10 cellular contexts compared by ENCODE assay signal in genomic region chr2:105388971-105389381, GRCh38. TPM values are rescaled to one million over a fixed set of nuclear protein-coding genes. Genes with fewer than 3 reads are reported as not detected.
DNase-seq lines count a peak whose midpoint lies in the region; ATAC-seq and TF ChIP-seq lines count a peak whose summit lies in the region.
"Had no signal": no experiment of that assay in that cellular context is flagged by ENCODE, and none has a peak within 500 bp of the region (broad histone marks: within the 10 kb centered on the region; RNA-seq: fewer than 3 reads in every experiment).

No MANE protein-coding gene starts in this region.

- TF ChIP-seq POLR2A in thyroid gland (IDR thresholded peaks at IDR 0.05) = no peak

- WGBS in mesenchymal stem cell = 11% methylated on average over 3 of the region's 8 CpGs
- WGBS in thyroid gland, 2 donors = 34 to 49% methylated on average over 8 of the region's 8 CpGs

- CTCF ChIA-PET in T-cell (lab: Charles Lee) = no interaction called here

- no peaks in the 10 kb centered on the region for H3K9me3 ChIP-seq in mesenchymal stem cell (ENCODE audit: control insufficient read depth, low read length)
- H3K9me3 ChIP-seq in thyroid gland = no peaks in the 10 kb centered on the region

- H3K4me3 ChIP-seq in LNCaP clone FGC (ENCODE audit: low read depth, low read length) = no peak overlapping the region
- H3K4me3 ChIP-seq in mesenchymal stem cell (ENCODE audit: insufficient read depth in 1 of 2, low read depth in 1 of 2, low read length in 2 of 2) = peak overlapping the region in 1 of 2 experiments; percentile 16
- no peak overlapping the region for H3K4me3 ChIP-seq in thyroid gland (replicated peaks in 1 of 3)

- H3K36me3 ChIP-seq in mesenchymal stem cell (ENCODE audit: control insufficient read depth in 1 of 2, insufficient read depth in 2 of 2, low read depth in 1 of 2, low read length in 2 of 2) = peaks cover 55 to 71% of the 10 kb centered on the region in 2 experiments
- H3K36me3 ChIP-seq in thyroid gland = peaks cover 6 to 18% of the 10 kb centered on the region in 2 donors

- H3K4ac ChIP-seq in mesenchymal stem cell (ENCODE audit: low read depth in 1 of 2, low read length in 2 of 2) = no peak overlapping the region

- H3K27ac Mint-ChIP-seq in T-cell = no peak overlapping the region
- H3K27ac Mint-ChIP-seq: activated T-helper 1 cell treated with anti-CD3 and anti-CD28 coated beads, Interleukin-12 subunit alpha, Interleukin-12 subunit beta, Interleukin-2, Interleukin-4 antibody, amounts not matched to agents 30 ng/mL and 10 ng/mL and 1 ng/mL, durations not matched to agents 14 hours and 24 hours and 36 hours had no signal

- H3K27me3 Mint-ChIP-seq in T-cell = no peaks in the 10 kb centered on the region

- no peak overlapping the region for H2BK15ac ChIP-seq in mesenchymal stem cell (ENCODE audit: low read depth, poor library complexity, severe bottlenecking)

- intact Hi-C loops in thyroid gland (cut with DNase I) = no loop called here

- H3K4me1 ChIP-seq in mesenchymal stem cell (ENCODE audit: control insufficient read depth, insufficient read depth, low read depth, low read length) = peaks cover 29% of the 10 kb centered on the region
- peaks cover 2 to 37% of the 10 kb centered on the region in 2 donors for H3K4me1 ChIP-seq in thyroid gland

- no peak overlapping the region for H3K4me3 Mint-ChIP-seq in T-cell
- H3K4me3 Mint-ChIP-seq: activated T-helper 1 cell treated with anti-CD3 and anti-CD28 coated beads, Interleukin-12 subunit alpha, Interleukin-12 subunit beta, Interleukin-2, Interleukin-4 antibody, amounts not matched to agents 30 ng/mL and 10 ng/mL and 1 ng/mL, durations not matched to agents 14 hours and 24 hours and 36 hours had no signal

- H3K14ac ChIP-seq in mesenchymal stem cell (ENCODE audit: low read length in 2 of 2) = no peak overlapping the region

- no peaks in the 10 kb centered on the region for H3K79me1 ChIP-seq in mesenchymal stem cell (replicated peaks; ENCODE audit: low read length, poor library complexity, severe bottlenecking)

- H2AFZ ChIP-seq in mesenchymal stem cell (ENCODE audit: low read depth, low read length) = no peak overlapping the region

- no peak overlapping the region for H2BK120ac ChIP-seq in mesenchymal stem cell (ENCODE audit: low read depth, low read length)

- no peaks in the 10 kb centered on the region for H3K4me1 Mint-ChIP-seq in T-cell

- H2BK5ac ChIP-seq in mesenchymal stem cell (ENCODE audit: low read depth, low read length, poor library complexity, severe bottlenecking) = no peak overlapping the region

- no peak overlapping the region for H3K18ac ChIP-seq in mesenchymal stem cell (ENCODE audit: low read depth in 1 of 2, low read length in 2 of 2)

- H3K9ac ChIP-seq in mesenchymal stem cell (ENCODE audit: low read length) = peak overlapping the region; percentile 60

- H3K9me3 Mint-ChIP-seq in T-cell = no peaks in the 10 kb centered on the region
- H3K9me3 Mint-ChIP-seq: activated T-helper 1 cell treated with anti-CD3 and anti-CD28 coated beads, Interleukin-12 subunit alpha, Interleukin-12 subunit beta, Interleukin-2, Interleukin-4 antibody, amounts not matched to agents 30 ng/mL and 10 ng/mL and 1 ng/mL, durations not matched to agents 14 hours and 24 hours and 36 hours had no signal

- no peak overlapping the region for H4K8ac ChIP-seq in mesenchymal stem cell (ENCODE audit: low read length)

- peak; percentile 69 for DNase-seq in LNCaP clone FGC (ENCODE audit: low read depth)
- peak; percentile 93 for DNase-seq in dedifferentiated amniotic fluid mesenchymal stem cell (ENCODE audit: extremely low spot score)
- DNase-seq in mesenchymal stem cell = peak; percentile 88
- DNase-seq in thyroid gland = no peak
- no peak for DNase-seq in activated T-cell treated with anti-CD3 and anti-CD28 coated beads for 4 hours
- no peak for DNase-seq in T-cell
- DNase-seq in stimulated activated CD4-positive, alpha-beta T cell treated with anti-CD3 and anti-CD28 coated beads, Interleukin-15, amount 100 ng/mL, for 24 hours = no peak
- DNase-seq: GF-D8, NCI-H1417 treated with DMSO at 0.1 percent for 48 hours had no signal

- H3K27ac ChIP-seq in mesenchymal stem cell (ENCODE audit: low read length, poor library complexity, severe bottlenecking) (peak overlapping the region; percentile 93), thyroid gland (peak overlapping the region; percentile 1 to 48 (median 34))

- ATAC-seq in T-cell (replicated peaks in 1 of 4) = no peak

- H3K23ac ChIP-seq in mesenchymal stem cell (ENCODE audit: low read length in 2 of 2) = no peak overlapping the region

- POLR2A ChIA-PET in T-cell (lab: Charles Lee) = interaction anchor here (0.6 to 0.8 kb wide), 3 partner anchors 219 to 541 kb away, joined by 4 read pairs; no protein-coding TSS in a partner anchor

- H3K4me2 ChIP-seq in mesenchymal stem cell (ENCODE audit: low read length, poor library complexity, severe bottlenecking) = no peak overlapping the region

- H2BK12ac ChIP-seq in mesenchymal stem cell (ENCODE audit: low read length in 2 of 2) = no peak overlapping the region

- H3K36me3 Mint-ChIP-seq in T-cell = no peaks in the 10 kb centered on the region

- no peak overlapping the region for H4K91ac ChIP-seq in mesenchymal stem cell (ENCODE audit: low read length)

- TF ChIP-seq CTCF in LNCaP clone FGC (IDR thresholded peaks at IDR 0.05; ENCODE audit: control insufficient read depth, extremely low read depth, insufficient read depth) = no peak
- TF ChIP-seq CTCF in thyroid gland (IDR thresholded peaks at IDR 0.05) = no peak

- H3K27me3 ChIP-seq in mesenchymal stem cell (ENCODE audit: control insufficient read depth in 1 of 2, insufficient read depth in 1 of 2, low read length in 2 of 2) = no peaks in the 10 kb centered on the region
- H3K27me3 ChIP-seq in thyroid gland = no peaks in the 10 kb centered on the region

- no peak overlapping the region for H2AK5ac ChIP-seq in mesenchymal stem cell (ENCODE audit: low read length, severe bottlenecking)

RNA-seq across cellular contexts. Expression of gene FHL2, which starts 9.9 kb away (rescaled TPM):
- polyA plus RNA-seq in mesenchymal stem cell (2013, experiment 1 of 2) = 258 TPM
- 261 TPM for polyA plus RNA-seq in mesenchymal stem cell (2013, experiment 2 of 2)
- total RNA-seq in thyroid gland = 10 to 100 TPM; 36.7 to 81.2 (median 44.0) TPM
- total RNA-seq in T-cell = 1 to 10 TPM in 4 of 5 donors, under 1 TPM in 1; 0.56 to 1.2 (median 1.1) TPM

RNA-seq across cellular contexts. Expression of gene C2orf49, which starts 51.6 kb away (rescaled TPM):
- 19.4 TPM for polyA plus RNA-seq in mesenchymal stem cell (2013, experiment 1 of 2)
- 18.0 TPM for polyA plus RNA-seq in mesenchymal stem cell (2013, experiment 2 of 2)
- total RNA-seq in thyroid gland (10 to 100 TPM; 16.6 to 41.1 (median 22.1) TPM), T-cell (10 to 100 TPM; 19.3 to 27.1 (median 21.4) TPM)

RNA-seq across cellular contexts. Expression of gene TGFBRAP1, which starts 59.4 kb away (rescaled TPM):
- 18.5 TPM for polyA plus RNA-seq in mesenchymal stem cell (2013, experiment 1 of 2)
- polyA plus RNA-seq in mesenchymal stem cell (2013, experiment 2 of 2) = 18.7 TPM
- total RNA-seq in thyroid gland (10 to 100 TPM; 35.4 to 53.2 (median 40.1) TPM), T-cell (10 to 100 TPM; 21.4 to 23.3 (median 21.8) TPM)

Comparison
In these comparisons a context has a peak if more than half of its experiments do, and no peak if none do; other contexts are left out.
1. DNase-seq: peak in LNCaP clone FGC (single experiment), dedifferentiated amniotic fluid mesenchymal stem cell (single experiment) and mesenchymal stem cell (single experiment); none in thyroid gland (0 of 2), activated T-cell treated with anti-CD3 and anti-CD28 coated beads for 4 hours (single experiment), T-cell (0 of 34) and stimulated activated CD4-positive, alpha-beta T cell treated with anti-CD3 and anti-CD28 coated beads, Interleukin-15, amount 100 ng/mL, for 24 hours (single experiment).
2. RNA of gene FHL2, which starts 9.9 kb away (total RNA-seq): 36.7 to 81.2 TPM in thyroid gland; 0.56 to 1.2 TPM in T-cell; every median in the first group is over 10 times any median in the second.